In the genomic region with DNA sequence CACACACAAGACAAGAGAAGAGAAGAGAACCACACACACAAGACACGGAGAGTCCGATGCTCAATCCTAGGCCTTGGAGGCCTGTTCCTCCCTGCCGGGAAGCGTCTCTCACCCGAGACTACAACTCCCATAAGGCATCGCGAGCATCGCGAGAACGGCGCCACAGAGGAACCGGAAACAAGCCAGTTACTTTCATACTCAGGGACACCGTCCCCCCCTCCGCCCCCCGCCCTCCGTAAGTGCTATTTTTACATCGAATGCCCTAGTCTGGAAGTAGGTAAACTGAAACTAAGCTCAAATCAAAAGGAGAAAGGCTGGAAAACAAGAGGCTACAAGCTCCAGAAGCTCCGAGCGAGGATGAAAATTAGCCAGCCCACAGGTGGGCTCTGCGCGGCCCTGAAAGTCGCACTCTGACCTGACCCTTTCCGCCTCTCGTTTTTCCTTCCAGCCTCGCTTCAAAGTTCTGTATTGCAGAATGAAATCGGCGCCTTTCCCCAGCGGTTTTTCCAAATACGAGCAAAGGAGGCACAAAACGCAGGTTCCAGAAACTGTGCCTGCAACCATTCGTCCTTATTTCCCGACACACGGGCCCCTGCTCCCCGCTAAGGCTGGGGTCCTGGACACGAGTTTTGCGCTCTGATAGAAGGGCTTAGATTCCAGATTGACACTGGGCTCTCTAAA, we compare ENCODE assay signal across 8 cellular contexts. TPM values are rescaled to one million over a fixed set of nuclear protein-coding genes. Genes with fewer than 3 reads are reported as not detected.
DNase-seq lines count a peak whose midpoint lies in the region; ATAC-seq and TF ChIP-seq lines count a peak whose summit lies in the region.

No MANE protein-coding gene starts in this region.

- no peaks in the 10 kb centered on the region for H3K9me3 Mint-ChIP-seq in activated naive CD8-positive, alpha-beta T cell (ENCODE audit: low read depth)
- no peaks in the 10 kb centered on the region for H3K9me3 Mint-ChIP-seq in osteocyte (ENCODE audit: unreplicated experiment)

- no peaks in the 10 kb centered on the region for H4K20me1 ChIP-seq in SK-N-SH (ENCODE audit: insufficient read depth)

- TF ChIP-seq RAD21 in SK-N-SH (IDR thresholded peaks at IDR 0.05; ENCODE audit: low read length): no peak

- TF ChIP-seq CTCF in GM10248 (IDR thresholded peaks at IDR 0.05; ENCODE audit: control extremely low read depth, extremely low read depth, low read depth, missing control alignments) (no peak), SK-N-SH (IDR thresholded peaks at IDR 0.05) (no peak), osteocyte (IDR thresholded peaks at IDR 0.05) (no peak)

- intact Hi-C loops in Right ventricle myocardium inferior (cut with DNase I): no loop called here

- H3K27ac ChIP-seq in SK-N-SH (ENCODE audit: low read depth in 2 of 2, low read length in 1 of 2): peak overlapping the region; percentile 89 to 91
- peak overlapping the region; percentile 91 for H3K27ac ChIP-seq in thymus (ENCODE audit: low read depth)

- POLR2A ChIA-PET in GM10248 (lab: Yijun Ruan, JAX) (interaction anchor here (0.6 kb wide), 2 partner anchors 13 to 197 kb away, joined by 3 to 5 read pairs; no protein-coding TSS in a partner anchor), SK-N-SH (lab: Yijun Ruan, JAX) (no interaction called here)

- DNase-seq in GM10248 (ENCODE audit: extremely low spot score): peak; percentile 92
- peak; percentile 82 for DNase-seq in NCI-H1092 (lab: John Stamatoyannopoulos, UW)
- peak; percentile 88 for DNase-seq in SK-N-SH
- peak; percentile 99 for DNase-seq in Right ventricle myocardium inferior (ENCODE audit: missing footprints)
- peak; percentile 97 for DNase-seq in osteocyte (ENCODE audit: extremely low spot score, unreplicated experiment)

- H3K4me1 Mint-ChIP-seq in activated naive CD8-positive, alpha-beta T cell (ENCODE audit: low read depth): peaks cover 10% of the 10 kb centered on the region
- peaks cover 12% of the 10 kb centered on the region for H3K4me1 Mint-ChIP-seq in osteocyte (ENCODE audit: unreplicated experiment)

- no peaks in the 10 kb centered on the region for H3K27me3 Mint-ChIP-seq in activated naive CD8-positive, alpha-beta T cell
- no peaks in the 10 kb centered on the region for H3K27me3 Mint-ChIP-seq in osteocyte (ENCODE audit: unreplicated experiment)

- peak overlapping the region; percentile 92 for H2AFZ ChIP-seq in SK-N-SH (ENCODE audit: low read depth)

- H3K79me2 ChIP-seq in SK-N-SH (ENCODE audit: insufficient read depth): 0 out of 2 replicates have a peak, but pooled peaks cover 7% of the 10 kb centered on the region

- H3K4me3 ChIP-seq in SK-N-SH (ENCODE audit: low read depth in 2 of 2, low read length in 1 of 2) (peak overlapping the region; percentile 69 to 86), thymus (ENCODE audit: low read length) (peak overlapping the region; percentile 83)

- ATAC-seq in HG02610 (IDR thresholded peaks at IDR 0.05; ENCODE audit: unreplicated experiment): peak; percentile 97
- peak; percentile 99 for ATAC-seq in Right ventricle myocardium inferior

- H3K4me3 Mint-ChIP-seq in activated naive CD8-positive, alpha-beta T cell: peak overlapping the region; percentile 98
- H3K4me3 Mint-ChIP-seq in osteocyte (ENCODE audit: unreplicated experiment): peak overlapping the region; percentile 93

- H3K9me2 ChIP-seq in SK-N-SH: no peaks in the 10 kb centered on the region

- H3F3A ChIP-seq in SK-N-SH (replicated peaks; ENCODE audit: insufficient read depth): peaks cover 4% of the 10 kb centered on the region

- no peaks in the 10 kb centered on the region for H3K36me3 Mint-ChIP-seq in activated naive CD8-positive, alpha-beta T cell
- no peaks in the 10 kb centered on the region for H3K36me3 Mint-ChIP-seq in osteocyte (ENCODE audit: unreplicated experiment)

- peak overlapping the region; percentile 97 for H3K27ac Mint-ChIP-seq in activated naive CD8-positive, alpha-beta T cell
- peak overlapping the region; percentile 96 for H3K27ac Mint-ChIP-seq in osteocyte (ENCODE audit: unreplicated experiment)

- peak overlapping the region; percentile 90 for H3K9ac ChIP-seq in SK-N-SH

- H3K9me3 ChIP-seq in SK-N-SH (no peaks in the 10 kb centered on the region), thymus (ENCODE audit: control insufficient read depth) (no peaks in the 10 kb centered on the region)

- TF ChIP-seq EP300 in SK-N-SH (IDR thresholded peaks at IDR 0.05; ENCODE audit: borderline replicate concordance in 1 of 2, low read depth in 1 of 2, low read length in 1 of 2): no peak

- no peaks in the 10 kb centered on the region for H3K36me3 ChIP-seq in SK-N-SH (replicated peaks in 1 of 2; ENCODE audit: control insufficient read depth in 1 of 2, insufficient read depth in 2 of 2, low read length in 1 of 2)
- H3K36me3 ChIP-seq in thymus (ENCODE audit: control insufficient read depth, insufficient read depth): no peaks in the 10 kb centered on the region

- H3K4me1 ChIP-seq in SK-N-SH (ENCODE audit: control insufficient read depth in 1 of 2, insufficient read depth in 2 of 2, low read depth in 1 of 2, low read length in 1 of 2): peaks cover 0 to 3% of the 10 kb centered on the region in 2 experiments; a peak in 1 of 4 replicates
- H3K4me1 ChIP-seq in thymus (ENCODE audit: control insufficient read depth, insufficient read depth, low read length): no peaks in the 10 kb centered on the region

- H3K27me3 ChIP-seq in SK-N-SH (ENCODE audit: insufficient read depth) (no peaks in the 10 kb centered on the region), thymus (ENCODE audit: control insufficient read depth, insufficient read depth) (no peaks in the 10 kb centered on the region)

- H3K4me2 ChIP-seq in SK-N-SH: peak overlapping the region; percentile 93

- CTCF ChIA-PET in GM10248 (lab: Yijun Ruan, JAX): interaction anchor here (0.9 to 2.5 kb wide), 6 partner anchors 15 to 453 kb away, joined by 3 to 11 read pairs (median 6); no protein-coding TSS in a partner anchor
- CTCF ChIA-PET in SK-N-SH (lab: Yijun Ruan, JAX): interaction anchor here (0.8 to 1.1 kb wide), 3 partner anchors 12 to 452 kb away, joined by 3 read pairs; no protein-coding TSS in a partner anchor

- WGBS in SK-N-SH (ENCODE audit: low lambda C conversion rate): 1% methylated on average over 36 of the region's 36 CpGs
- WGBS in thymus: under 1% methylated on average over 36 of the region's 36 CpGs

TF ChIP-seq in SK-N-SH, 30 proteins besides CTCF, POLR2A, EP300 and RAD21 (continues in another document):
- TF ChIP-seq MEF2A (IDR thresholded peaks at IDR 0.05; ENCODE audit: borderline replicate concordance, low read depth): peak; percentile 46; the same call in 1 of the 2 replicates
- no peak for TF ChIP-seq YY1 (IDR thresholded peaks at IDR 0.05; ENCODE audit: low read depth)
- no peak for TF ChIP-seq FOSL2 (IDR thresholded peaks at IDR 0.05; ENCODE audit: borderline replicate concordance, low read depth)
- TF ChIP-seq, protein P1, sequence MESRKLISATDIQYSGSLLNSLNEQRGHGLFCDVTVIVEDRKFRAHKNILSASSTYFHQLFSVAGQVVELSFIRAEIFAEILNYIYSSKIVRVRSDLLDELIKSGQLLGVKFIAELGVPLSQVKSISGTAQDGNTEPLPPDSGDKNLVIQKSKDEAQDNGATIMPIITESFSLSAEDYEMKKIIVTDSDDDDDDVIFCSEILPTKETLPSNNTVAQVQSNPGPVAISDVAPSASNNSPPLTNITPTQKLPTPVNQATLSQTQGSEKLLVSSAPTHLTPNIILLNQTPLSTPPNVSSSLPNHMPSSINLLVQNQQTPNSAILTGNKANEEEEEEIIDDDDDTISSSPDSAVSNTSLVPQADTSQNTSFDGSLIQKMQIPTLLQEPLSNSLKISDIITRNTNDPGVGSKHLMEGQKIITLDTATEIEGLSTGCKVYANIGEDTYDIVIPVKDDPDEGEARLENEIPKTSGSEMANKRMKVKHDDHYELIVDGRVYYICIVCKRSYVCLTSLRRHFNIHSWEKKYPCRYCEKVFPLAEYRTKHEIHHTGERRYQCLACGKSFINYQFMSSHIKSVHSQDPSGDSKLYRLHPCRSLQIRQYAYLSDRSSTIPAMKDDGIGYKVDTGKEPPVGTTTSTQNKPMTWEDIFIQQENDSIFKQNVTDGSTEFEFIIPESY (IDR thresholded peaks at IDR 0.05; ENCODE audit: borderline replicate concordance, low read depth): peak; percentile 99
- TF ChIP-seq RCOR1 (IDR thresholded peaks at IDR 0.05; ENCODE audit: low read length): no peak
- peak; percentile 81 for TF ChIP-seq SIN3A (IDR thresholded peaks at IDR 0.05; ENCODE audit: borderline replicate concordance, low read depth, low read length)
- no peak for TF ChIP-seq NRF1 (IDR thresholded peaks at IDR 0.05; ENCODE audit: low read depth, low read length)
- no peak for TF ChIP-seq RFX5 (IDR thresholded peaks at IDR 0.05; ENCODE audit: low read length)
- TF ChIP-seq, protein P2, sequence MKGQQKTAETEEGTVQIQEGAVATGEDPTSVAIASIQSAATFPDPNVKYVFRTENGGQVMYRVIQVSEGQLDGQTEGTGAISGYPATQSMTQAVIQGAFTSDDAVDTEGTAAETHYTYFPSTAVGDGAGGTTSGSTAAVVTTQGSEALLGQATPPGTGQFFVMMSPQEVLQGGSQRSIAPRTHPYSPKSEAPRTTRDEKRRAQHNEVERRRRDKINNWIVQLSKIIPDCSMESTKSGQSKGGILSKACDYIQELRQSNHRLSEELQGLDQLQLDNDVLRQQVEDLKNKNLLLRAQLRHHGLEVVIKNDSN (IDR thresholded peaks at IDR 0.05; ENCODE audit: borderline replicate concordance, low read depth): no peak
- TF ChIP-seq RXRA (IDR thresholded peaks at IDR 0.05; ENCODE audit: borderline replicate concordance, low read depth): no peak
- no peak for TF ChIP-seq SMC3 (IDR thresholded peaks at IDR 0.05; ENCODE audit: low read depth, low read length)
- TF ChIP-seq, protein P3, sequence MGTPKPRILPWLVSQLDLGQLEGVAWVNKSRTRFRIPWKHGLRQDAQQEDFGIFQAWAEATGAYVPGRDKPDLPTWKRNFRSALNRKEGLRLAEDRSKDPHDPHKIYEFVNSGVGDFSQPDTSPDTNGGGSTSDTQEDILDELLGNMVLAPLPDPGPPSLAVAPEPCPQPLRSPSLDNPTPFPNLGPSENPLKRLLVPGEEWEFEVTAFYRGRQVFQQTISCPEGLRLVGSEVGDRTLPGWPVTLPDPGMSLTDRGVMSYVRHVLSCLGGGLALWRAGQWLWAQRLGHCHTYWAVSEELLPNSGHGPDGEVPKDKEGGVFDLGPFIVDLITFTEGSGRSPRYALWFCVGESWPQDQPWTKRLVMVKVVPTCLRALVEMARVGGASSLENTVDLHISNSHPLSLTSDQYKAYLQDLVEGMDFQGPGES (IDR thresholded peaks at IDR 0.05; ENCODE audit: low read depth, low read length): no peak

RNA-seq across cellular contexts. Expression of a gene that starts 11.5 kb away (rescaled TPM):
- polyA plus RNA-seq in SK-N-SH (2012; rRNA removed): 7.9 and 9.3 TPM in 2 replicates
- 13.8 and 18.3 TPM in 2 replicates for polyA plus RNA-seq in SK-N-SH (2012; cell fraction: cytosol; rRNA removed)
- polyA plus RNA-seq in SK-N-SH (2012; cell fraction: nucleus; rRNA removed): 2.4 and 4.2 TPM in 2 replicates
- 7.1 TPM for total RNA-seq in Right ventricle myocardium inferior
- 9.5 and 12.0 TPM in 2 replicates for total RNA-seq in osteocyte
- 2.2 TPM for polyA plus RNA-seq in thymus

RNA-seq across cellular contexts. Expression of a gene that starts 35.0 kb away (rescaled TPM):
- polyA plus RNA-seq in SK-N-SH (2012; rRNA removed) (6.0 and 7.0 TPM in 2 replicates), thymus (25.6 TPM)
- 9.6 and 11.2 TPM in 2 replicates for polyA plus RNA-seq in SK-N-SH (2012; cell fraction: cytosol; rRNA removed)
- polyA plus RNA-seq in SK-N-SH (2012; cell fraction: nucleus; rRNA removed): 3.6 and 8.0 TPM in 2 replicates
- total RNA-seq in Right ventricle myocardium inferior (10.9 TPM), osteocyte (23.9 and 25.6 TPM in 2 replicates)

Comparison
In these comparisons a context has a peak if more than half of its experiments do, and no peak if none do; other contexts are left out.
1. Peak in every context shown above with its lines: DNase-seq, ATAC-seq, H3K4me3 ChIP-seq and H3K27ac ChIP-seq.